In the genomic region with DNA sequence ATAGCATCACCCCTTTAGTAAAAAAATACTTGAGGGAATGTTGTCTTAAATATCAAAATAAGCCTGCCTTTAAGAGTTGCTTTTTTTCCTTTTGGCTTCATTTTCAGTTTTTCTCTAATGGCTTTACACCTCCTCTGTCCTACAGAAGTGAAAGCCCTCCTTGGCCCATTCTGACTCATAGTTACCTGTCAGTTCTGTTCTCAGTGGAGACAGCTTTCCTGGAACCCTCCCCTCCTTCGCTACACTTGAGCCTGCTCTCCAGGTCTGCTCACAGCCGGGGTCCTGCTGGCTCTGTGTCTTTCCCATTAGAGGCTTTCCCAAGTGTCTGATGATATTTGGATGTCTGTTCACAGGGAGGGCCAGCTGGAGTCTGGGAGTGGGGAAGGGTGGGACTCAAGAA, we compare ENCODE assay signal across 14 cellular contexts.
DNase-seq lines count a peak whose midpoint lies in the region; ATAC-seq and TF ChIP-seq lines count a peak whose summit lies in the region.
"Had no signal": no experiment of that assay in that cellular context is flagged by ENCODE, and none has a peak within 500 bp of the region (broad histone marks: within the 10 kb centered on the region; RNA-seq: fewer than 3 reads in every experiment).

No MANE protein-coding gene starts in this region.

- H3K9me3 Mint-ChIP-seq in glutamatergic neuron (ENCODE audit: unreplicated experiment), result no peaks in the 10 kb centered on the region
- no peaks in the 10 kb centered on the region for H3K9me3 Mint-ChIP-seq in chondrocyte (ENCODE audit: low read depth)

- ATAC-seq in GM21381 (IDR thresholded peaks at IDR 0.05; ENCODE audit: unreplicated experiment) (peak; percentile 50), HG02981 (IDR thresholded peaks at IDR 0.05; ENCODE audit: unreplicated experiment) (peak; percentile 35)
- ATAC-seq: heart right ventricle had no signal

- H3K4me3 Mint-ChIP-seq in glutamatergic neuron (ENCODE audit: unreplicated experiment) (no peak overlapping the region), chondrocyte (ENCODE audit: unreplicated experiment) (no peak overlapping the region)

- in situ Hi-C loops in KBM-7 (cut with MboI; ENCODE audit: low pct_unique_long_range_greater_than_20kb, low sequenced_read_pairs), result no loop called here

- H3K27me3 Mint-ChIP-seq in glutamatergic neuron (ENCODE audit: unreplicated experiment) (no peaks in the 10 kb centered on the region), chondrocyte (ENCODE audit: low read depth) (no peaks in the 10 kb centered on the region)

- H3K27ac Mint-ChIP-seq in glutamatergic neuron (ENCODE audit: unreplicated experiment) (peak overlapping the region; percentile 0), chondrocyte (ENCODE audit: unreplicated experiment) (no peak overlapping the region)

- peaks cover 12% of the 10 kb centered on the region for H3K4me1 Mint-ChIP-seq in glutamatergic neuron (ENCODE audit: low read depth, unreplicated experiment)
- H3K4me1 Mint-ChIP-seq in chondrocyte (ENCODE audit: low read depth), result no peaks in the 10 kb centered on the region

- peak; percentile 19 to 40 for DNase-seq in NCI-H187 (lab: John Stamatoyannopoulos, UW)
- DNase-seq in NCI-H187 treated with DMSO at 0.1 percent for 48 hours (lab: John Stamatoyannopoulos, UW), result no peak
- no peak for DNase-seq in glutamatergic neuron
- no peak for DNase-seq in cardiac septum (ENCODE audit: low spot score)
- DNase-seq in chondrocyte (ENCODE audit: low spot score), result no peak
- no peak for DNase-seq in KBM-7
- DNase-seq: activated T-cell treated with anti-CD3 and anti-CD28 coated beads, Interleukin-2, amount 50 U/mL, for 48 hours; heart right ventricle; left ventricle myocardium inferior; NCI-H524 treated with DMSO at 0.1 percent for 48 hours; Right ventricle myocardium superior; thyroid gland had no signal

- TF ChIP-seq CTCF in glutamatergic neuron (IDR thresholded peaks at IDR 0.05; ENCODE audit: partially characterized antibody, unreplicated experiment) (no peak), chondrocyte (IDR thresholded peaks at IDR 0.05) (no peak)

- H3K36me3 Mint-ChIP-seq in glutamatergic neuron (ENCODE audit: unreplicated experiment) (no peaks in the 10 kb centered on the region), chondrocyte (ENCODE audit: low read depth) (no peaks in the 10 kb centered on the region)

- intact Hi-C loops in cardiac septum (cut with DNase I), result no loop called here

Comparison
In these comparisons a context has a peak if more than half of its experiments do, and no peak if none do; other contexts are left out.
1. DNase-seq: peak in NCI-H187 (2 of 2); none in NCI-H187 treated with DMSO at 0.1 percent for 48 hours (single experiment), glutamatergic neuron (single experiment), cardiac septum (single experiment), chondrocyte (single experiment) and KBM-7 (single experiment).